In the genomic region with DNA sequence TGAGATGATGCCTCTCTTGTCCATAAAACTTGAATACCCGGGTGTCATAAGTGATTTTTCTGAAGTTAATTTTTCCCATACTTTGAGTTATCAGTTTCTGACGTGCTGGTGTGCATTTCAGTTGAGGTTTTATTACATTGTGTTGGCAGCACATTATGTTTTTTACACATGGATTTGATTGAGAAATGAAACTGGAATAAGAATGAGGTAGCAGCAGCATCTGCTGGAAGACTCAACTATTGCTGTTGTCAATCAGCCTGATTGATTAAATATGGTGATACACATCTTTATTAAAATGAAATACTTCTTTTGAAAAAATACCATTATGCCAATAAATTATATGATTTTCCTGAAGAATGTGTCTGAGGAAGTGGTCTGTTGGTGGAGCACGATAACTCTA, we compare ENCODE assay signal across 1 cellular context.
TF ChIP-seq lines count a peak whose summit lies in the region.

No MANE protein-coding gene starts in this region.

TF ChIP-seq in SK-N-SH treated with all-trans-retinoic acid at 6 μM for 48 hours, 23 proteins besides CTCF, POLR2A, EP300 and RAD21 (continued from another document):
- TF ChIP-seq, protein P1, sequence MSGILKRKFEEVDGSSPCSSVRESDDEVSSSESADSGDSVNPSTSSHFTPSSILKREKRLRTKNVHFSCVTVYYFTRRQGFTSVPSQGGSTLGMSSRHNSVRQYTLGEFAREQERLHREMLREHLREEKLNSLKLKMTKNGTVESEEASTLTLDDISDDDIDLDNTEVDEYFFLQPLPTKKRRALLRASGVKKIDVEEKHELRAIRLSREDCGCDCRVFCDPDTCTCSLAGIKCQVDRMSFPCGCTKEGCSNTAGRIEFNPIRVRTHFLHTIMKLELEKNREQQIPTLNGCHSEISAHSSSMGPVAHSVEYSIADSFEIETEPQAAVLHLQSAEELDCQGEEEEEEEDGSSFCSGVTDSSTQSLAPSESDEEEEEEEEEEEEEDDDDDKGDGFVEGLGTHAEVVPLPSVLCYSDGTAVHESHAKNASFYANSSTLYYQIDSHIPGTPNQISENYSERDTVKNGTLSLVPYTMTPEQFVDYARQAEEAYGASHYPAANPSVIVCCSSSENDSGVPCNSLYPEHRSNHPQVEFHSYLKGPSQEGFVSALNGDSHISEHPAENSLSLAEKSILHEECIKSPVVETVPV (CRISPR knock-in tag; IDR thresholded peaks at IDR 0.05) = no peak
- TF ChIP-seq RARB (CRISPR knock-in tag; IDR thresholded peaks at IDR 0.05) (no peak), SNAI2 (CRISPR knock-in tag; IDR thresholded peaks at IDR 0.05) (no peak), ZNF565 (CRISPR knock-in tag; conservative IDR thresholded peaks at IDR 0.05; ENCODE audit: low read depth) (no peak), ZFP30 (CRISPR knock-in tag; IDR thresholded peaks at IDR 0.05) (no peak), ESRRG (CRISPR knock-in tag; IDR thresholded peaks at IDR 0.05) (no peak)
- TF ChIP-seq, protein P2, sequence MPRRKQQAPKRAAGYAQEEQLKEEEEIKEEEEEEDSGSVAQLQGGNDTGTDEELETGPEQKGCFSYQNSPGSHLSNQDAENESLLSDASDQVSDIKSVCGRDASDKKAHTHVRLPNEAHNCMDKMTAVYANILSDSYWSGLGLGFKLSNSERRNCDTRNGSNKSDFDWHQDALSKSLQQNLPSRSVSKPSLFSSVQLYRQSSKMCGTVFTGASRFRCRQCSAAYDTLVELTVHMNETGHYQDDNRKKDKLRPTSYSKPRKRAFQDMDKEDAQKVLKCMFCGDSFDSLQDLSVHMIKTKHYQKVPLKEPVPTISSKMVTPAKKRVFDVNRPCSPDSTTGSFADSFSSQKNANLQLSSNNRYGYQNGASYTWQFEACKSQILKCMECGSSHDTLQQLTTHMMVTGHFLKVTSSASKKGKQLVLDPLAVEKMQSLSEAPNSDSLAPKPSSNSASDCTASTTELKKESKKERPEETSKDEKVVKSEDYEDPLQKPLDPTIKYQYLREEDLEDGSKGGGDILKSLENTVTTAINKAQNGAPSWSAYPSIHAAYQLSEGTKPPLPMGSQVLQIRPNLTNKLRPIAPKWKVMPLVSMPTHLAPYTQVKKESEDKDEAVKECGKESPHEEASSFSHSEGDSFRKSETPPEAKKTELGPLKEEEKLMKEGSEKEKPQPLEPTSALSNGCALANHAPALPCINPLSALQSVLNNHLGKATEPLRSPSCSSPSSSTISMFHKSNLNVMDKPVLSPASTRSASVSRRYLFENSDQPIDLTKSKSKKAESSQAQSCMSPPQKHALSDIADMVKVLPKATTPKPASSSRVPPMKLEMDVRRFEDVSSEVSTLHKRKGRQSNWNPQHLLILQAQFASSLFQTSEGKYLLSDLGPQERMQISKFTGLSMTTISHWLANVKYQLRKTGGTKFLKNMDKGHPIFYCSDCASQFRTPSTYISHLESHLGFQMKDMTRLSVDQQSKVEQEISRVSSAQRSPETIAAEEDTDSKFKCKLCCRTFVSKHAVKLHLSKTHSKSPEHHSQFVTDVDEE (CRISPR knock-in tag; IDR thresholded peaks at IDR 0.05) = no peak
TF ChIP-seq in SK-N-SH treated with all-trans-retinoic acid at 6 μM for 48 hours: peak in this region for 0.
